ENCODE assay signal across 8 cellular contexts in genomic region chr1:100037665-100038400, GRCh38.
DNase-seq lines count a peak whose midpoint lies in the region; ATAC-seq and TF ChIP-seq lines count a peak whose summit lies in the region.

No MANE protein-coding gene starts in this region.

- H3K4me3 ChIP-seq in HL-60 (replicated peaks; ENCODE audit: insufficient read depth, low read length) = peak overlapping the region; percentile 82
- peak overlapping the region; percentile 98 for H3K4me3 ChIP-seq in endocrine pancreas (ENCODE audit: control insufficient read depth, insufficient read depth, low read length)
- H3K4me3 ChIP-seq in mesodermal cell (ENCODE audit: extremely low read depth, insufficient read depth, low read length, poor library complexity, severe bottlenecking) = peak overlapping the region; percentile 92

- no peaks in the 10 kb centered on the region for H3K36me3 ChIP-seq in endocrine pancreas (ENCODE audit: control insufficient read depth, insufficient read depth, low read length)
- peaks cover 5% of the 10 kb centered on the region for H3K36me3 ChIP-seq in mesodermal cell (ENCODE audit: control insufficient read depth, insufficient read depth, low read length)

- peak overlapping the region; percentile 90 for H3K4me3 Mint-ChIP-seq in activated CD8-positive, alpha-beta memory T cell treated with anti-CD3 and anti-CD28 coated beads, Interleukin-2, amount 10 ng/mL, durations not matched to agents 7 days and 5 days

- no peaks in the 10 kb centered on the region for H3K9me3 ChIP-seq in endocrine pancreas (ENCODE audit: control insufficient read depth, low read length)
- H3K9me3 ChIP-seq in mesodermal cell (ENCODE audit: control insufficient read depth, low read length) = no peaks in the 10 kb centered on the region

- H3K9ac ChIP-seq in endocrine pancreas (ENCODE audit: control insufficient read depth, insufficient read depth, low read length) = peak overlapping the region; percentile 96

- H3K27ac Mint-ChIP-seq in activated CD8-positive, alpha-beta memory T cell treated with anti-CD3 and anti-CD28 coated beads, Interleukin-2, amount 10 ng/mL, durations not matched to agents 7 days and 5 days = peak overlapping the region; percentile 96

- DNase-seq in COLO668 (lab: John Stamatoyannopoulos, UW; ENCODE audit: unreplicated experiment) = peak; percentile 97
- DNase-seq in HL-60 (ENCODE audit: low read depth in 1 of 2, low spot score in 1 of 2) = peak; percentile 61 to 79
- DNase-seq in NK-92 (lab: John Stamatoyannopoulos, UW; ENCODE audit: unreplicated experiment) = peak; percentile 43
- peak; percentile 92 for DNase-seq in activated CD8-positive, alpha-beta memory T cell treated with anti-CD3 and anti-CD28 coated beads, Interleukin-2, amount 10 ng/mL, durations not matched to agents 7 days and 5 days
- peak; percentile 81 for DNase-seq in stimulated activated CD8-positive, alpha-beta memory T cell treated with anti-CD3 and anti-CD28 coated beads, Interleukin-15, amount 100 ng/mL, for 24 hours (ENCODE audit: low read depth)

- H3K36me3 Mint-ChIP-seq in activated CD8-positive, alpha-beta memory T cell treated with anti-CD3 and anti-CD28 coated beads, Interleukin-2, amount 10 ng/mL, durations not matched to agents 7 days and 5 days = peaks cover 34% of the 10 kb centered on the region

- no peaks in the 10 kb centered on the region for H3K27me3 ChIP-seq in HL-60 (ENCODE audit: insufficient read depth, poor library complexity, severe bottlenecking)
- H3K27me3 ChIP-seq in endocrine pancreas (ENCODE audit: control insufficient read depth, insufficient read depth, low read length) = no peaks in the 10 kb centered on the region

- no peaks in the 10 kb centered on the region for H3K9me3 Mint-ChIP-seq in activated CD8-positive, alpha-beta memory T cell treated with anti-CD3 and anti-CD28 coated beads, Interleukin-2, amount 10 ng/mL, durations not matched to agents 7 days and 5 days (ENCODE audit: low read depth)

- CTCF ChIA-PET in activated CD8-positive, alpha-beta memory T cell treated with anti-CD3 and anti-CD28 coated beads, Interleukin-2, amount 10 ng/mL, durations not matched to agents 7 days and 5 days (lab: Charles Lee) = interaction anchor here (1.0 to 2.9 kb wide), 2 partner anchors 417 to 421 kb away, joined by 3 to 9 read pairs; no protein-coding TSS in a partner anchor

- TF ChIP-seq CTCF in HL-60 (IDR thresholded peaks at IDR 0.05; ENCODE audit: insufficient read depth, low read length) = no peak

- peak; percentile 86 for ATAC-seq in GM19467 (IDR thresholded peaks at IDR 0.05; ENCODE audit: unreplicated experiment)
- ATAC-seq in activated CD8-positive, alpha-beta memory T cell treated with anti-CD3 and anti-CD28 coated beads, Interleukin-2, amount 10 ng/mL, durations not matched to agents 7 days and 5 days = peak; percentile 87

- H3K27ac ChIP-seq in HL-60 (replicated peaks) (peak overlapping the region; percentile 90), mesodermal cell (ENCODE audit: low read depth, low read length, severe bottlenecking) (peak overlapping the region; percentile 96)

- WGBS in mesodermal cell (ENCODE audit: insufficient coverage in 2 of 2), 2 experiments = 0 to 1% methylated on average over 44 to 50 of the region's 61 CpGs

- no peaks in the 10 kb centered on the region for H3K27me3 Mint-ChIP-seq in activated CD8-positive, alpha-beta memory T cell treated with anti-CD3 and anti-CD28 coated beads, Interleukin-2, amount 10 ng/mL, durations not matched to agents 7 days and 5 days

- peaks cover 44% of the 10 kb centered on the region for H3K4me1 Mint-ChIP-seq in activated CD8-positive, alpha-beta memory T cell treated with anti-CD3 and anti-CD28 coated beads, Interleukin-2, amount 10 ng/mL, durations not matched to agents 7 days and 5 days

- H3K4me1 ChIP-seq in endocrine pancreas (ENCODE audit: control insufficient read depth, insufficient read depth, low read length) (peaks cover 17% of the 10 kb centered on the region), mesodermal cell (ENCODE audit: control insufficient read depth, insufficient read depth, low read length, poor library complexity, severe bottlenecking) (peaks cover 3% of the 10 kb centered on the region)

Comparison
In these comparisons a context has a peak if more than half of its experiments do, and no peak if none do; other contexts are left out.
1. Peak in every context shown above with its lines: DNase-seq, ATAC-seq, H3K4me3 ChIP-seq and H3K27ac ChIP-seq.
2. DNase-seq: peak in every context shown above with its lines; median percentile 97 in COLO668; 92 in activated CD8-positive, alpha-beta memory T cell treated with anti-CD3 and anti-CD28 coated beads, Interleukin-2, amount 10 ng/mL, durations not matched to agents 7 days and 5 days; 81 in stimulated activated CD8-positive, alpha-beta memory T cell treated with anti-CD3 and anti-CD28 coated beads, Interleukin-15, amount 100 ng/mL, for 24 hours; 70 in HL-60; 43 in NK-92.